ENCODE assay signal across 16 cellular contexts in the genomic region with DNA sequence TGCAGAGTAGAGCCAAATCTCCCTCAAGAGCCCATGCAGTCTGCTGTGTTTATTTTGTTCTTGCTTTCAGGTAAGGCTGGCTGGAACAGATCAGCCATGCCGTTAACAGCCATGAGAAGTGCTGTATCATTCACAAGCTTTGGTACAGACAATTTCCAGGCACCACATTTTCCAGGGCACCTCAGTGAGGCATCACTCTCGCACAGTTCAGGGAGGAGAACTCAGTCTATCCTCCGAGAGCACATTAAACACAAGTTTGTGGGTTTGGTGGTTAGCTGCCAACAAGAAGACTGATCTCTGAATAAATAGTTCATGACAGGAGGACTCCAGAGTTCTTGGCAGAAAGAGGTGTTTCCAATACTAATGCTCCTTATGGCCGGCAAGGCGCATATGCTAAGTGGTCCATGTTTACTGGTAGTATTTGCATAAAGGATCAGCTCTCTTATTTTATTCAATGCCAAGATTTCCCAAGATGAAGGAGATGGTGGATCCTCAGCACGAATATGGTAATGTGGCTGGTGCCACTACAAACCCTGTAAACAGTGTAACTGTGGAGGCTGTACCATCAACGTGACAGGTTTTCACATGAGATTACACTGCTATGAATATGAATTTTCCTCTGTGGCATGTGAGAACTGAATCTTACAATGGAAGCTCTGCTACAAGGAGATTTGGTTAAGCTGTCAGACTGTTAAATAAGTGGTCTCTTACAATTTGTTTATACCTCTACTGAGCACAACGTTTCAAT. TPM values are rescaled to one million over a fixed set of nuclear protein-coding genes. Genes with fewer than 3 reads are reported as not detected.
DNase-seq lines count a peak whose midpoint lies in the region; ATAC-seq, FAIRE-seq and TF ChIP-seq lines count a peak whose summit lies in the region.
"Had no signal": no experiment of that assay in that cellular context is flagged by ENCODE, and none has a peak within 500 bp of the region (broad histone marks: within the 10 kb centered on the region; RNA-seq: fewer than 3 reads in every experiment).

No MANE protein-coding gene starts in this region.

- H2AFZ ChIP-seq in astrocyte (ENCODE audit: low read depth, low read length) = no peak overlapping the region

- H3K4me1 ChIP-seq in astrocyte (ENCODE audit: insufficient read depth, low read length) = no peaks in the 10 kb centered on the region
- H3K4me1 ChIP-seq in pancreas = peaks cover 0 to 5% (median 3%) of the 10 kb centered on the region in 3 donors
- H3K4me1 ChIP-seq: right atrium auricular region had no signal

- TF ChIP-seq CTCF in astrocyte (IDR thresholded peaks at IDR 0.05; ENCODE audit: insufficient read depth, low read depth, low read length) = no peak
- TF ChIP-seq CTCF in pancreas (IDR thresholded peaks at IDR 0.05) = no peak
- no peak for TF ChIP-seq CTCF in natural killer cell (IDR thresholded peaks at IDR 0.05)

- ATAC-seq in pancreas = peak; percentile 70 to 90 (median 84)
- no peak for ATAC-seq in natural killer cell
- ATAC-seq: activated CD4-positive, CD25-positive, alpha-beta regulatory T cell treated with anti-CD3 and anti-CD28 coated beads, Interleukin-2, amount 50 U/mL, for 24 hours; HCT116; mucosa of descending colon; stimulated activated naive CD8-positive, alpha-beta T cell treated with anti-CD3 and anti-CD28 coated beads, Interleukin-15, amount 100 ng/mL, for 72 hours had no signal

- DNase-seq in ELF-1 (ENCODE audit: low read depth, low spot score) (peak; percentile 15), NCI-H2029 (lab: John Stamatoyannopoulos, UW) (peak; percentile 41), astrocyte (ENCODE audit: low read depth) (peak; percentile 71), pancreas (no peak), T-helper 9 cell (no peak), UCSD-AML1 (lab: John Stamatoyannopoulos, UW; ENCODE audit: unreplicated experiment) (no peak), natural killer cell (no peak)
- DNase-seq in activated naive CD8-positive, alpha-beta T cell treated with anti-CD3 and anti-CD28 coated beads for 36 hours = no peak
- DNase-seq: amygdala; mucosa of descending colon; stimulated activated naive CD8-positive, alpha-beta T cell treated with anti-CD3 and anti-CD28 coated beads, Interleukin-15, amount 100 ng/mL, for 72 hours had no signal

- H3K27me3 Mint-ChIP-seq in astrocyte (ENCODE audit: low read depth, unreplicated experiment) (peaks cover 24% of the 10 kb centered on the region), natural killer cell (ENCODE audit: low read depth in 2 of 2) (peaks cover 14 to 19% of the 10 kb centered on the region in 2 donors)
- peaks cover 20% of the 10 kb centered on the region for H3K27me3 Mint-ChIP-seq in activated naive CD8-positive, alpha-beta T cell treated with anti-CD3 and anti-CD28 coated beads for 36 hours

- H3K27ac ChIP-seq in astrocyte (ENCODE audit: low read depth, low read length) (no peak overlapping the region), pancreas (no peak overlapping the region)
- H3K27ac ChIP-seq: right atrium auricular region had no signal

- peaks cover 4% of the 10 kb centered on the region for H3K4me1 Mint-ChIP-seq in astrocyte (ENCODE audit: low read depth, unreplicated experiment)
- H3K4me1 Mint-ChIP-seq in activated naive CD8-positive, alpha-beta T cell treated with anti-CD3 and anti-CD28 coated beads for 36 hours = no peaks in the 10 kb centered on the region
- H3K4me1 Mint-ChIP-seq in natural killer cell = no peaks in the 10 kb centered on the region
- H3K4me1 Mint-ChIP-seq: B cell; stimulated activated naive CD8-positive, alpha-beta T cell treated with anti-CD3 and anti-CD28 coated beads, Interleukin-15, amount 100 ng/mL, for 72 hours had no signal

- H3K36me3 ChIP-seq in astrocyte (ENCODE audit: insufficient read depth, low read length) (no peaks in the 10 kb centered on the region), pancreas (no peaks in the 10 kb centered on the region)
- H3K36me3 ChIP-seq: right atrium auricular region had no signal

- H3K27me3 ChIP-seq in astrocyte (ENCODE audit: insufficient read depth, low read length) (peaks cover 14% of the 10 kb centered on the region), pancreas (no peaks in the 10 kb centered on the region)
- H3K27me3 ChIP-seq: right atrium auricular region had no signal

- 24 to 29% methylated on average over 8 of the region's 8 CpGs for WGBS in pancreas, 2 donors

- H3K4me3 Mint-ChIP-seq in astrocyte (ENCODE audit: unreplicated experiment) (no peak overlapping the region), natural killer cell (no peak overlapping the region)
- H3K4me3 Mint-ChIP-seq in activated naive CD8-positive, alpha-beta T cell treated with anti-CD3 and anti-CD28 coated beads for 36 hours = no peak overlapping the region
- H3K4me3 Mint-ChIP-seq: B cell; stimulated activated naive CD8-positive, alpha-beta T cell treated with anti-CD3 and anti-CD28 coated beads, Interleukin-15, amount 100 ng/mL, for 72 hours had no signal

- FAIRE-seq in astrocyte (lab: Jason Lieb, UNC) (no peak), pancreas (lab: Jason Lieb, UNC) (no peak)
- FAIRE-seq: G401.6 had no signal

- H3K36me3 Mint-ChIP-seq in astrocyte (ENCODE audit: low read depth, unreplicated experiment) (no peaks in the 10 kb centered on the region), natural killer cell (no peaks in the 10 kb centered on the region)
- H3K36me3 Mint-ChIP-seq in activated naive CD8-positive, alpha-beta T cell treated with anti-CD3 and anti-CD28 coated beads for 36 hours = no peaks in the 10 kb centered on the region

- H3K27ac Mint-ChIP-seq in astrocyte (ENCODE audit: unreplicated experiment) (no peak overlapping the region), natural killer cell (no peak overlapping the region)
- no peak overlapping the region for H3K27ac Mint-ChIP-seq in activated naive CD8-positive, alpha-beta T cell treated with anti-CD3 and anti-CD28 coated beads for 36 hours
- H3K27ac Mint-ChIP-seq: B cell; stimulated activated naive CD8-positive, alpha-beta T cell treated with anti-CD3 and anti-CD28 coated beads, Interleukin-15, amount 100 ng/mL, for 72 hours had no signal

- H3K9ac ChIP-seq in astrocyte (ENCODE audit: low read length) = no peak overlapping the region

- H3K4me3 ChIP-seq in astrocyte (ENCODE audit: insufficient read depth, low read depth, low read length) = no peak overlapping the region
- no peak overlapping the region for H3K4me3 ChIP-seq in pancreas
- H3K4me3 ChIP-seq: mucosa of descending colon, right atrium auricular region had no signal

- no peaks in the 10 kb centered on the region for H4K20me1 ChIP-seq in astrocyte (ENCODE audit: insufficient read depth, low read length)

- intact Hi-C loops in pancreas (cut with DNase I) = no loop called here
- intact Hi-C loops in natural killer cell (cut with micrococcal nuclease) = no loop called here

- H3K9me3 ChIP-seq in astrocyte (ENCODE audit: insufficient read depth, low read depth, low read length) (no peaks in the 10 kb centered on the region), pancreas (no peaks in the 10 kb centered on the region)
- H3K9me3 ChIP-seq: mucosa of descending colon, right atrium auricular region had no signal

- H3K9me3 Mint-ChIP-seq in astrocyte (ENCODE audit: unreplicated experiment) = peaks cover 5% of the 10 kb centered on the region
- H3K9me3 Mint-ChIP-seq in activated naive CD8-positive, alpha-beta T cell treated with anti-CD3 and anti-CD28 coated beads for 36 hours = no peaks in the 10 kb centered on the region
- no peaks in the 10 kb centered on the region for H3K9me3 Mint-ChIP-seq in natural killer cell
- H3K9me3 Mint-ChIP-seq: stimulated activated naive CD8-positive, alpha-beta T cell treated with anti-CD3 and anti-CD28 coated beads, Interleukin-15, amount 100 ng/mL, for 72 hours had no signal

- no peaks in the 10 kb centered on the region for H3K79me2 ChIP-seq in astrocyte (ENCODE audit: insufficient read depth, low read length)

- H3K4me2 ChIP-seq in astrocyte (ENCODE audit: low read length) = no peak overlapping the region

RNA-seq across cellular contexts. Expression of gene PELI2, which starts 30.2 kb away (rescaled TPM):
- total RNA-seq in astrocyte (5.2 and 5.3 TPM in 2 replicates), pancreas (10 to 100 TPM; 27.0 to 46.6 (median 36.7) TPM), natural killer cell (10 to 100 TPM; 16.4 to 25.0 (median 24.9) TPM)
- polyA plus RNA-seq in pancreas = 10 to 100 TPM in 1 of 2 donors, 1 to 10 TPM in 1; 6.0 to 10.7 TPM
- total RNA-seq in activated naive CD8-positive, alpha-beta T cell treated with anti-CD3 and anti-CD28 coated beads for 36 hours = 1 to 10 TPM; 2.1 to 2.5 TPM

Comparison
In these comparisons a context has a peak if more than half of its experiments do, and no peak if none do; other contexts are left out.
1. DNase-seq: peak in ELF-1 (single experiment), NCI-H2029 (single experiment) and astrocyte (single experiment); none in pancreas (0 of 6), activated naive CD8-positive, alpha-beta T cell treated with anti-CD3 and anti-CD28 coated beads for 36 hours (single experiment), T-helper 9 cell (single experiment), UCSD-AML1 (single experiment) and natural killer cell (single experiment).
2. ATAC-seq: peak in pancreas (4 of 4); none in natural killer cell (0 of 3).